Comparison of ENCODE assay signal across 8 cellular contexts in genomic region chr10:100998991-100999741, GRCh38. TPM values are rescaled to one million over a fixed set of nuclear protein-coding genes. Genes with fewer than 3 reads are reported as not detected.
DNase-seq lines count a peak whose midpoint lies in the region; ATAC-seq lines count a peak whose summit lies in the region.

No MANE protein-coding gene starts in this region.

- no peaks in the 10 kb centered on the region for H3K9me3 Mint-ChIP-seq in activated CD4-positive, alpha-beta T cell treated with anti-CD3 and anti-CD28 coated beads for 36 hours (ENCODE audit: low read depth)

- ATAC-seq in HG02642 (IDR thresholded peaks at IDR 0.05; ENCODE audit: poor library complexity, unreplicated experiment) = peak; percentile 54
- ATAC-seq in activated CD4-positive, alpha-beta T cell treated with anti-CD3 and anti-CD28 coated beads for 36 hours = peak; percentile 59

- H3K4me1 Mint-ChIP-seq in activated CD4-positive, alpha-beta T cell treated with anti-CD3 and anti-CD28 coated beads for 36 hours = peaks cover 20% of the 10 kb centered on the region

- DNase-seq in NCI-H1105 treated with DMSO at 0.1 percent for 48 hours (lab: John Stamatoyannopoulos, UW) = peak; percentile 11
- DNase-seq in NCI-H1105 (lab: John Stamatoyannopoulos, UW) = no peak
- peak; percentile 27 for DNase-seq in NCI-H1694 treated with DMSO at 0.1 percent for 48 hours (lab: John Stamatoyannopoulos, UW)
- peak; percentile 87 for DNase-seq in activated CD4-positive, alpha-beta T cell treated with anti-CD3 and anti-CD28 coated beads for 36 hours
- DNase-seq in left kidney (ENCODE audit: low read depth, low spot score) = peak; percentile 92
- DNase-seq in stimulated activated CD4-positive, alpha-beta T cell treated with anti-CD3 and anti-CD28 coated beads, Interleukin-2, amount 100 ng/mL, for 24 hours = peak; percentile 81 to 84

- H3K27me3 Mint-ChIP-seq in activated CD4-positive, alpha-beta T cell treated with anti-CD3 and anti-CD28 coated beads for 36 hours = no peaks in the 10 kb centered on the region

- peak overlapping the region; percentile 76 for H3K4me3 Mint-ChIP-seq in activated CD4-positive, alpha-beta T cell treated with anti-CD3 and anti-CD28 coated beads for 36 hours

- intact Hi-C loops in activated CD4-positive, alpha-beta T cell treated with anti-CD3 and anti-CD28 coated beads for 36 hours (cut with DNase I, micrococcal nuclease) = loop anchor here (1.0 to 5.0 kb wide), 8 partner anchors 15 to 652 kb away; partner anchors contain the start of genes HIF1AN (in 1 of the 2), PDZD7 (in 1 of the 2), SCD (in 1 of the 2) and SFXN3 (in 1 of the 2)

- POLR2A ChIA-PET in activated CD4-positive, alpha-beta T cell treated with anti-CD3 and anti-CD28 coated beads for 36 hours (lab: Charles Lee) = no interaction called here

- peaks cover 7% of the 10 kb centered on the region for H3K36me3 Mint-ChIP-seq in activated CD4-positive, alpha-beta T cell treated with anti-CD3 and anti-CD28 coated beads for 36 hours (ENCODE audit: low read depth)

- CTCF ChIA-PET in activated CD4-positive, alpha-beta T cell treated with anti-CD3 and anti-CD28 coated beads for 36 hours (lab: Charles Lee) = interaction anchor here (0.6 to 4.5 kb wide), 9 partner anchors 8 to 69 kb away, joined by 3 to 73 read pairs (median 6); partner anchors contain the start of genes MRPL43 and TWNK

- H3K27ac Mint-ChIP-seq in activated CD4-positive, alpha-beta T cell treated with anti-CD3 and anti-CD28 coated beads for 36 hours = peak overlapping the region; percentile 81

- peak overlapping the region; percentile 100 for H3K27ac ChIP-seq in cingulate gyrus (ENCODE audit: low read depth, low read length)

RNA-seq across cellular contexts. Expression of gene LZTS2, which starts 0.4 kb away (rescaled TPM):
- 10 to 100 TPM; 14.8 to 15.7 TPM for total RNA-seq in activated CD4-positive, alpha-beta T cell treated with anti-CD3 and anti-CD28 coated beads for 36 hours

RNA-seq across cellular contexts. Expression of gene TWNK, which starts 11.8 kb away (rescaled TPM):
- 10 to 100 TPM; 13.8 to 17.9 TPM for total RNA-seq in activated CD4-positive, alpha-beta T cell treated with anti-CD3 and anti-CD28 coated beads for 36 hours

RNA-seq across cellular contexts. Expression of gene MRPL43, which starts 11.9 kb away (rescaled TPM):
- total RNA-seq in activated CD4-positive, alpha-beta T cell treated with anti-CD3 and anti-CD28 coated beads for 36 hours = 10 to 100 TPM; 53.4 to 62.6 TPM

RNA-seq across cellular contexts. Expression of gene SEMA4G, which starts 29.9 kb away (rescaled TPM):
- total RNA-seq in activated CD4-positive, alpha-beta T cell treated with anti-CD3 and anti-CD28 coated beads for 36 hours = under 1 TPM; 0.62 to 0.84 TPM

RNA-seq across cellular contexts. Expression of gene PDZD7, which starts 31.8 kb away (rescaled TPM):
- total RNA-seq in activated CD4-positive, alpha-beta T cell treated with anti-CD3 and anti-CD28 coated beads for 36 hours = under 1 TPM; 0.28 to 0.32 TPM
